26 cellular contexts compared by ENCODE assay signal in genomic region chr5:6904822-6905221, GRCh38.
DNase-seq lines count a peak whose midpoint lies in the region; ATAC-seq, FAIRE-seq and TF ChIP-seq lines count a peak whose summit lies in the region.
"Had no signal": no experiment of that assay in that cellular context is flagged by ENCODE, and none has a peak within 500 bp of the region (broad histone marks: within the 10 kb centered on the region; RNA-seq: fewer than 3 reads in every experiment).

No MANE protein-coding gene starts in this region.

- H3K36me3 ChIP-seq in left ventricle myocardium inferior = no peaks in the 10 kb centered on the region

- no peak for DNase-seq in left ventricle myocardium inferior
- DNase-seq in Right ventricle myocardium inferior (ENCODE audit: missing footprints) = no peak
- DNase-seq in NCI-H526 (lab: John Stamatoyannopoulos, UW) = peak; percentile 36 to 62
- peak; percentile 14 for DNase-seq in left kidney (ENCODE audit: low read depth, low spot score)
- DNase-seq in superior temporal gyrus (ENCODE audit: extremely low spot score) = peak; percentile 5
- no peak for DNase-seq in frontal cortex (ENCODE audit: low spot score in 2 of 2)
- no peak for DNase-seq in GM19239 (ENCODE audit: insufficient read length, low spot score)
- DNase-seq: Caco-2; CD8-positive, alpha-beta T cell; DMS79 treated with DMSO at 0.1 percent for 48 hours; GF-D8; HCEC 1CT; Kasumi-1; NCI-H1092 treated with DMSO at 0.1 percent for 48 hours; NCI-H1436; NCI-H1930; NCI-H2107; NCI-H524; PC-9; SHP77 had no signal

- no peaks in the 10 kb centered on the region for H3K9me3 ChIP-seq in left ventricle myocardium inferior (replicated peaks)
- H3K9me3 ChIP-seq: Caco-2 had no signal

- no peaks in the 10 kb centered on the region for H3K4me1 ChIP-seq in left ventricle myocardium inferior
- H3K4me1 ChIP-seq: Caco-2 had no signal

- peak overlapping the region; percentile 53 for H3K27ac ChIP-seq in left ventricle myocardium inferior (replicated peaks)
- H3K27ac ChIP-seq: 22Rv1, C4-2B, PC-9 had no signal

- no peak overlapping the region for H3K4me3 ChIP-seq in left ventricle myocardium inferior
- H3K4me3 ChIP-seq: PC-9 had no signal

- no peaks in the 10 kb centered on the region for H3K27me3 ChIP-seq in left ventricle myocardium inferior (ENCODE audit: low read depth)

- intact Hi-C loops in left ventricle myocardium inferior (cut with micrococcal nuclease) (no loop called here), Right ventricle myocardium inferior (cut with DNase I) (no loop called here)

- ATAC-seq in Right ventricle myocardium inferior = no peak
- no peak for ATAC-seq in GM21528 (IDR thresholded peaks at IDR 0.05; ENCODE audit: low FRiP score, unreplicated experiment)
- ATAC-seq: CD8-positive, alpha-beta T cell; HepG2 had no signal

- no peak for TF ChIP-seq CTCF in left ventricle myocardium inferior (IDR thresholded peaks at IDR 0.05; ENCODE audit: borderline replicate concordance)

- FAIRE-seq in frontal cortex (lab: Jason Lieb, UNC) = no peak
- no peak for FAIRE-seq in GM19239 (lab: Jason Lieb, UNC)
- FAIRE-seq: GM12892, H1, HepG2 had no signal

Comparison
In these comparisons a context has a peak if more than half of its experiments do, and no peak if none do; other contexts are left out.
1. DNase-seq: peak in NCI-H526 (2 of 2), left kidney (single experiment) and superior temporal gyrus (single experiment); none in left ventricle myocardium inferior (single experiment), Right ventricle myocardium inferior (single experiment), frontal cortex (0 of 2) and GM19239 (single experiment).